In genomic region chr5:6785161-6785860, GRCh38 we compare ENCODE assay signal across 17 cellular contexts.
DNase-seq lines count a peak whose midpoint lies in the region; ATAC-seq, FAIRE-seq and TF ChIP-seq lines count a peak whose summit lies in the region.
"Had no signal": no experiment of that assay in that cellular context is flagged by ENCODE, and none has a peak within 500 bp of the region (broad histone marks: within the 10 kb centered on the region; RNA-seq: fewer than 3 reads in every experiment).

No MANE protein-coding gene starts in this region.

- H2BK120ac ChIP-seq in IMR-90 (ENCODE audit: low read depth, low read length) = no peak overlapping the region

- no peak overlapping the region for H3K4ac ChIP-seq in IMR-90 (ENCODE audit: low read depth, low read length)

- no peak overlapping the region for H3K9ac ChIP-seq in IMR-90 (ENCODE audit: low read depth, low read length)

- no peak overlapping the region for H2AK9ac ChIP-seq in IMR-90 (replicated peaks; ENCODE audit: low read depth, low read length, poor library complexity)

- no peak overlapping the region for H3K18ac ChIP-seq in IMR-90 (ENCODE audit: low read depth, low read length)

- H3K4me1 Mint-ChIP-seq in stimulated activated memory B cell treated with anti-CD40 and anti-IgM and Interleukin-4, amounts not matched to agents 10 μg/mL and 1 μg/mL and 100 μg/mL, for 72 hours = peaks cover 7% of the 10 kb centered on the region

- no peak overlapping the region for H4K91ac ChIP-seq in IMR-90 (ENCODE audit: insufficient read depth, low read depth, low read length)

- no peaks in the 10 kb centered on the region for H4K20me1 ChIP-seq in IMR-90 (ENCODE audit: insufficient read depth, low read length)

- H2AFZ ChIP-seq in IMR-90 (replicated peaks; ENCODE audit: low read length, poor library complexity) = no peak overlapping the region

- no peaks in the 10 kb centered on the region for H3K79me1 ChIP-seq in IMR-90 (ENCODE audit: low read depth in 1 of 2, low read length in 2 of 2)

- no peak for TF ChIP-seq RAD21 in IMR-90 (IDR thresholded peaks at IDR 0.05; ENCODE audit: low read length)

- CTCF ChIA-PET in IMR-90 (lab: Yijun Ruan, JAX) = interaction anchor here (0.6 kb wide), 1 partner anchor 970 kb away, joined by 3 read pairs; no protein-coding TSS in a partner anchor

- H2BK5ac ChIP-seq in IMR-90 (ENCODE audit: low read depth, low read length, poor library complexity, severe bottlenecking) = peak overlapping the region; percentile 76

- intact Hi-C loops in IMR-90 (cut with micrococcal nuclease) = no loop called here
- intact Hi-C loops in body of pancreas (cut with DNase I) = no loop called here

- H2AK5ac ChIP-seq in IMR-90 (ENCODE audit: low read depth, low read length) = no peak overlapping the region

- 79% methylated on average over 4 of the region's 6 CpGs; no CpG with 5 or more reads in 1 of the 2 experiments for WGBS in IMR-90 (ENCODE audit: extremely low coverage in 2 of 2, insufficient read length in 1 of 2), 2 experiments
- 76 to 79% methylated on average over 6 of the region's 6 CpGs for WGBS in body of pancreas, 2 donors

- H3K27ac Mint-ChIP-seq in stimulated activated memory B cell treated with anti-CD40 and anti-IgM and Interleukin-4, amounts not matched to agents 10 μg/mL and 1 μg/mL and 100 μg/mL, for 72 hours = no peak overlapping the region
- H3K27ac Mint-ChIP-seq: HFFc6 had no signal

- H3K27ac ChIP-seq in IMR-90 (ENCODE audit: insufficient read depth, low read length) (no peak overlapping the region), body of pancreas (no peak overlapping the region)
- H3K27ac ChIP-seq: C4-2B, HL-60 had no signal

- no peak overlapping the region for H2BK15ac ChIP-seq in IMR-90 (ENCODE audit: low read depth, low read length)

- no TSS peak for BruUV-seq in IMR-90 (replicated peaks; lab: Mats Ljungman, UMichigan)

- H3K36me3 ChIP-seq in IMR-90 (ENCODE audit: control insufficient read depth, insufficient read depth, low read length) = no peaks in the 10 kb centered on the region
- H3K36me3 ChIP-seq in body of pancreas (replicated peaks in 1 of 2; ENCODE audit: insufficient read depth in 1 of 2, low read depth in 2 of 2) = no peaks in the 10 kb centered on the region

- no peak for TF ChIP-seq CTCF in IMR-90 (conservative IDR thresholded peaks at IDR 0.05; ENCODE audit: low read depth, low read length)
- no peak for TF ChIP-seq CTCF in body of pancreas (IDR thresholded peaks at IDR 0.05)

- H3K9me1 ChIP-seq in IMR-90 (ENCODE audit: insufficient read depth, low read length) = no peaks in the 10 kb centered on the region

- H4K8ac ChIP-seq in IMR-90 (ENCODE audit: low read depth in 2 of 2, low read length in 2 of 2) = no peak overlapping the region

- ATAC-seq in IMR-90 (ENCODE audit: low read depth) = no peak
- ATAC-seq in stimulated activated memory B cell treated with anti-CD40 and anti-IgM and Interleukin-4, amounts not matched to agents 10 μg/mL and 1 μg/mL and 100 μg/mL, for 72 hours = peak; percentile 29
- ATAC-seq in body of pancreas = no peak
- no peak for ATAC-seq in esophagus mucosa
- ATAC-seq: Right ventricle myocardium inferior had no signal

- H3K27me3 Mint-ChIP-seq in stimulated activated memory B cell treated with anti-CD40 and anti-IgM and Interleukin-4, amounts not matched to agents 10 μg/mL and 1 μg/mL and 100 μg/mL, for 72 hours = peaks cover 15% of the 10 kb centered on the region

- H3K27me3 ChIP-seq in IMR-90 (ENCODE audit: control insufficient read depth, insufficient read depth, low read length) (peaks cover 2% of the 10 kb centered on the region; the same call in 1 of the 2 replicates), body of pancreas (no peaks in the 10 kb centered on the region)

- in situ Hi-C loops in IMR-90 (cut with MboI; ENCODE audit: low sequenced_read_pairs) = no loop called here

- no peak overlapping the region for H4K5ac ChIP-seq in IMR-90 (ENCODE audit: low read depth, low read length)

- no peaks in the 10 kb centered on the region for H3K4me1 ChIP-seq in IMR-90 (ENCODE audit: control insufficient read depth, insufficient read depth, low read length)
- H3K4me1 ChIP-seq in body of pancreas = no peaks in the 10 kb centered on the region

- no peak overlapping the region for H3K23ac ChIP-seq in IMR-90 (ENCODE audit: low read depth, low read length)

- H3K9me3 ChIP-seq in IMR-90 (ENCODE audit: control insufficient read depth, insufficient read depth, low read length) = no peaks in the 10 kb centered on the region
- H3K9me3 ChIP-seq in body of pancreas = no peaks in the 10 kb centered on the region

- no peaks in the 10 kb centered on the region for H3K36me3 Mint-ChIP-seq in stimulated activated memory B cell treated with anti-CD40 and anti-IgM and Interleukin-4, amounts not matched to agents 10 μg/mL and 1 μg/mL and 100 μg/mL, for 72 hours

- dilution Hi-C loops in IMR-90 (cut with HindIII; ENCODE audit: low sequenced_read_pairs, unreplicated experiment) = no loop called here

- H3K4me2 ChIP-seq in IMR-90 (ENCODE audit: low read depth, low read length) = no peak overlapping the region

- no peak for DNase-seq in GM12891 (ENCODE audit: insufficient read length, low spot score)
- DNase-seq in IMR-90 = no peak
- peak; percentile 16 for DNase-seq in islet precursor cell
- DNase-seq in body of pancreas = no peak
- DNase-seq in NCI-H226 = no peak
- DNase-seq: HFFc6, NCI-H1105, NCI-H2081 treated with DMSO at 0.1 percent for 48 hours, NCI-H510A, NCI-H774 had no signal

- H3K4me3 Mint-ChIP-seq in stimulated activated memory B cell treated with anti-CD40 and anti-IgM and Interleukin-4, amounts not matched to agents 10 μg/mL and 1 μg/mL and 100 μg/mL, for 72 hours = no peak overlapping the region
- H3K4me3 Mint-ChIP-seq: HFFc6 had no signal

- H3K4me3 ChIP-seq in IMR-90 (ENCODE audit: insufficient read depth, low read depth, low read length) = no peak overlapping the region
- H3K4me3 ChIP-seq in body of pancreas = no peak overlapping the region

- no peaks in the 10 kb centered on the region for H3K9me3 Mint-ChIP-seq in stimulated activated memory B cell treated with anti-CD40 and anti-IgM and Interleukin-4, amounts not matched to agents 10 μg/mL and 1 μg/mL and 100 μg/mL, for 72 hours
- H3K9me3 Mint-ChIP-seq: HFFc6 had no signal

- peak; percentile 69 for FAIRE-seq in GM12891 (lab: Jason Lieb, UNC)
- FAIRE-seq: D721Med, RCC 7860 had no signal

- POLR2A ChIA-PET in IMR-90 (lab: Charles Lee; ENCODE audit: unreplicated experiment) = no interaction called here

- H3K14ac ChIP-seq in IMR-90 (replicated peaks; ENCODE audit: low read depth, low read length) = no peak overlapping the region

- no peak overlapping the region for H3K56ac ChIP-seq in IMR-90 (ENCODE audit: extremely low read depth, insufficient read depth, low read length)

- H2BK20ac ChIP-seq in IMR-90 (ENCODE audit: low read depth, low read length) = no peak overlapping the region

- no peak for TF ChIP-seq POLR2A in GM12891 (IDR thresholded peaks at IDR 0.05; ENCODE audit: low read depth, low read length)
- no peak for TF ChIP-seq POLR2A in IMR-90 (IDR thresholded peaks at IDR 0.05; ENCODE audit: low read depth, low read length)
- TF ChIP-seq POLR2A in body of pancreas (IDR thresholded peaks at IDR 0.05) = no peak

TF ChIP-seq in GM12891, 5 proteins besides CTCF, POLR2A, EP300 and RAD21:
- no peak for TF ChIP-seq SPI1 (IDR thresholded peaks at IDR 0.05; ENCODE audit: low read depth, low read length)
- no peak for TF ChIP-seq POU2F2 (IDR thresholded peaks at IDR 0.05; ENCODE audit: low read depth, low read length)
- no peak for TF ChIP-seq TAF1 (IDR thresholded peaks at IDR 0.05; ENCODE audit: low read depth, low read length)
- TF ChIP-seq POLR2AphosphoS5 (IDR thresholded peaks at IDR 0.05; ENCODE audit: low read depth, low read length) = no peak
- no peak for TF ChIP-seq PAX5 (IDR thresholded peaks at IDR 0.05; ENCODE audit: insufficient read depth, low read length, severe bottlenecking)

TF ChIP-seq in IMR-90, 13 proteins besides CTCF, POLR2A, EP300 and RAD21:
- TF ChIP-seq BHLHE40 (IDR thresholded peaks at IDR 0.05; ENCODE audit: low read depth, low read length) (no peak), NFE2L2 (IDR thresholded peaks at IDR 0.05; ENCODE audit: low read depth, low read length) (no peak), ELK1 (IDR thresholded peaks at IDR 0.05; ENCODE audit: borderline replicate concordance, low read depth, low read length) (no peak), MXI1 (IDR thresholded peaks at IDR 0.05; ENCODE audit: borderline replicate concordance, low read depth, low read length) (no peak), RCOR1 (IDR thresholded peaks at IDR 0.05; ENCODE audit: insufficient replicate concordance, low read length) (no peak), CHD1 (IDR thresholded peaks at IDR 0.05; ENCODE audit: low read depth, low read length) (no peak), USF2 (IDR thresholded peaks at IDR 0.05; ENCODE audit: low read depth, low read length) (no peak), MAFK (IDR thresholded peaks at IDR 0.05; ENCODE audit: low read depth, low read length) (no peak), CEBPB (IDR thresholded peaks at IDR 0.05; ENCODE audit: low read depth, low read length) (no peak), SMC3 (IDR thresholded peaks at IDR 0.05; ENCODE audit: low read depth, low read length) (no peak), FOS (IDR thresholded peaks at IDR 0.05; ENCODE audit: low read depth, low read length) (no peak), MAZ (IDR thresholded peaks at IDR 0.05; ENCODE audit: borderline replicate concordance, low read depth, low read length) (no peak), RFX5 (IDR thresholded peaks at IDR 0.05; ENCODE audit: low read depth, low read length) (no peak)
